10 cellular contexts compared by ENCODE assay signal in the genomic region with DNA sequence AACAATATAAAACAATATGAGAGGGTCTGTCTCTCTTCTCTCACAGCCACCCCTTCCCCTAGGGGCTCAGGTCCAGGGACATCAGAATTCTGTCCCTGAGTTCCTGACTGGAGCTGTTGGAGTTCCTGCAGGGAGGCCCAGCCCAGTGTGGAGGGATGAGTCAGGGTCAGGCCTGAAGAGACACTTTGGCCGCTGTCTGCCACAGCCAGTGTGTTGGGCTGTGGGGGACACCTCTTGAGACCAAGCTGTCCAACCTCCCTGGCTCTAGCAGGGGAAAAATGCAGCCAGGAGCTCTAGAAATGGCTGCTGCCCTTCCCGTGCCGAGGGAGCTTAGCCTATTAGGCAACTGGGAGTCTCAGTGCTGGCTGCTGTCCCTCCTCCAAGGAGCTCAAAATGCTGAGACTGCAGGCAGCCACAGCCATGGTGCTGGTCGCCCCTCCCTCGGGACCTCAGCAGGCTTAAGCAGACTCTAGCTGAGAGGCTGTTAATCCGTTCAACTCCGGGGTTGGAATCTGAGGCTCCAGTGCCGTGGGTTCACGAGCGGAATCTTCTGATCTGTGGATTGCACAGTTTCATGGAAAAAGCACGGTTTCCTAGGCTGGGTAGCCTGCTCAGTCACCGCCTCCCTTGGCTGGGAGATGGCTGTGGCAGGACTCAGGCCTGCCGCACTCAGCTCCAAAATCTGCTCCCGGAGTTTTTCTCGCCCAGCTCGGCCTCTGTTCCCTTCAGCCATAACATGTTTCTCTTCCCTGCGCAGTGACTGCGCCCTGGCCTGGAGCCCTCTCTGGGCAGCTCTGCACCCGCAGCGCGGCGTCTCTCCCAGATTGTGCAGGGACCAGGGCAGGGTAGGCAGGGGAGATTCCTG. TPM values are rescaled to one million over a fixed set of nuclear protein-coding genes. Genes with fewer than 3 reads are reported as not detected.
DNase-seq lines count a peak whose midpoint lies in the region; ATAC-seq and TF ChIP-seq lines count a peak whose summit lies in the region.
"Had no signal": no experiment of that assay in that cellular context is flagged by ENCODE, and none has a peak within 500 bp of the region (broad histone marks: within the 10 kb centered on the region; RNA-seq: fewer than 3 reads in every experiment).

No MANE protein-coding gene starts in this region.

- in situ Hi-C loops in G401 (cut with HindIII; ENCODE audit: low sequenced_read_pairs): no loop called here

- no peaks in the 10 kb centered on the region for H3K36me3 ChIP-seq in skeletal muscle tissue (ENCODE audit: control insufficient read depth in 3 of 3, insufficient read depth in 3 of 3, low read length in 3 of 3)
- H3K36me3 ChIP-seq: adrenal gland had no signal

- H3K9ac ChIP-seq in skeletal muscle tissue (ENCODE audit: low read depth in 1 of 3, low read length in 3 of 3): peak overlapping the region; percentile 70 to 85 (median 79)

- no peaks in the 10 kb centered on the region for H3K9me3 ChIP-seq in skeletal muscle tissue (ENCODE audit: control insufficient read depth in 3 of 3, low read length in 3 of 3)
- H3K9me3 ChIP-seq: adrenal gland had no signal

- no peak for ATAC-seq in SK-N-SH treated with all-trans-retinoic acid at 6 μM for 48 hours
- ATAC-seq in HG02678 (IDR thresholded peaks at IDR 0.05; ENCODE audit: unreplicated experiment): no peak

- H3K4me1 ChIP-seq in skeletal muscle tissue (ENCODE audit: control insufficient read depth in 3 of 3, insufficient read depth in 3 of 3, low read length in 3 of 3): peaks cover 10 to 12% (median 11%) of the 10 kb centered on the region in 3 donors

- H3K27me3 ChIP-seq in skeletal muscle tissue (ENCODE audit: control insufficient read depth in 3 of 3, insufficient read depth in 3 of 3, low read length in 3 of 3): no peaks in the 10 kb centered on the region
- H3K27me3 ChIP-seq: adrenal gland had no signal

- H3K4me3 ChIP-seq in skeletal muscle tissue (ENCODE audit: low read length in 3 of 3): peak overlapping the region; percentile 59 to 70 (median 67)
- H3K4me3 ChIP-seq: adrenal gland had no signal

- peak overlapping the region; percentile 75 for H3K27ac ChIP-seq in skeletal muscle tissue (ENCODE audit: low read depth, low read length)

- DNase-seq in G401 (ENCODE audit: low spot score) (peak; percentile 68), amniotic epithelial cell (ENCODE audit: low read depth) (peak; percentile 39), hypothalamus (lab: John Stamatoyannopoulos, UW) (peak in 37 of 51 donors; percentile 5 to 63 (median 34)), NCI-H1436 (lab: John Stamatoyannopoulos, UW) (no peak)
- DNase-seq in stimulated activated CD8-positive, alpha-beta memory T cell treated with anti-CD3 and anti-CD28 coated beads, Interleukin-4, amount 100 ng/mL, for 48 hours: no peak
- DNase-seq: adrenal gland, HCEC 1CT had no signal

TF ChIP-seq in SK-N-SH treated with all-trans-retinoic acid at 6 μM for 48 hours, 23 proteins besides CTCF, POLR2A, EP300 and RAD21:
- TF ChIP-seq ZFP3 (CRISPR knock-in tag; IDR thresholded peaks at IDR 0.05) (no peak), TOX (CRISPR knock-in tag; IDR thresholded peaks at IDR 0.05; ENCODE audit: borderline replicate concordance) (no peak), ZFP30 (CRISPR knock-in tag; IDR thresholded peaks at IDR 0.05) (no peak), ZNF565 (CRISPR knock-in tag; conservative IDR thresholded peaks at IDR 0.05; ENCODE audit: low read depth) (no peak), PPARA (CRISPR knock-in tag; IDR thresholded peaks at IDR 0.05; ENCODE audit: borderline replicate concordance) (no peak), ESRRG (CRISPR knock-in tag; IDR thresholded peaks at IDR 0.05) (no peak), BACH2 (CRISPR knock-in tag; IDR thresholded peaks at IDR 0.05; ENCODE audit: borderline replicate concordance) (no peak), SNAI2 (CRISPR knock-in tag; IDR thresholded peaks at IDR 0.05) (no peak), TCF4 (CRISPR knock-in tag; IDR thresholded peaks at IDR 0.05; ENCODE audit: borderline replicate concordance) (no peak), ZNF70 (CRISPR knock-in tag; IDR thresholded peaks at IDR 0.05) (no peak)
- TF ChIP-seq, protein P1, sequence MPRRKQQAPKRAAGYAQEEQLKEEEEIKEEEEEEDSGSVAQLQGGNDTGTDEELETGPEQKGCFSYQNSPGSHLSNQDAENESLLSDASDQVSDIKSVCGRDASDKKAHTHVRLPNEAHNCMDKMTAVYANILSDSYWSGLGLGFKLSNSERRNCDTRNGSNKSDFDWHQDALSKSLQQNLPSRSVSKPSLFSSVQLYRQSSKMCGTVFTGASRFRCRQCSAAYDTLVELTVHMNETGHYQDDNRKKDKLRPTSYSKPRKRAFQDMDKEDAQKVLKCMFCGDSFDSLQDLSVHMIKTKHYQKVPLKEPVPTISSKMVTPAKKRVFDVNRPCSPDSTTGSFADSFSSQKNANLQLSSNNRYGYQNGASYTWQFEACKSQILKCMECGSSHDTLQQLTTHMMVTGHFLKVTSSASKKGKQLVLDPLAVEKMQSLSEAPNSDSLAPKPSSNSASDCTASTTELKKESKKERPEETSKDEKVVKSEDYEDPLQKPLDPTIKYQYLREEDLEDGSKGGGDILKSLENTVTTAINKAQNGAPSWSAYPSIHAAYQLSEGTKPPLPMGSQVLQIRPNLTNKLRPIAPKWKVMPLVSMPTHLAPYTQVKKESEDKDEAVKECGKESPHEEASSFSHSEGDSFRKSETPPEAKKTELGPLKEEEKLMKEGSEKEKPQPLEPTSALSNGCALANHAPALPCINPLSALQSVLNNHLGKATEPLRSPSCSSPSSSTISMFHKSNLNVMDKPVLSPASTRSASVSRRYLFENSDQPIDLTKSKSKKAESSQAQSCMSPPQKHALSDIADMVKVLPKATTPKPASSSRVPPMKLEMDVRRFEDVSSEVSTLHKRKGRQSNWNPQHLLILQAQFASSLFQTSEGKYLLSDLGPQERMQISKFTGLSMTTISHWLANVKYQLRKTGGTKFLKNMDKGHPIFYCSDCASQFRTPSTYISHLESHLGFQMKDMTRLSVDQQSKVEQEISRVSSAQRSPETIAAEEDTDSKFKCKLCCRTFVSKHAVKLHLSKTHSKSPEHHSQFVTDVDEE (CRISPR knock-in tag; IDR thresholded peaks at IDR 0.05): no peak
- TF ChIP-seq, protein P2, sequence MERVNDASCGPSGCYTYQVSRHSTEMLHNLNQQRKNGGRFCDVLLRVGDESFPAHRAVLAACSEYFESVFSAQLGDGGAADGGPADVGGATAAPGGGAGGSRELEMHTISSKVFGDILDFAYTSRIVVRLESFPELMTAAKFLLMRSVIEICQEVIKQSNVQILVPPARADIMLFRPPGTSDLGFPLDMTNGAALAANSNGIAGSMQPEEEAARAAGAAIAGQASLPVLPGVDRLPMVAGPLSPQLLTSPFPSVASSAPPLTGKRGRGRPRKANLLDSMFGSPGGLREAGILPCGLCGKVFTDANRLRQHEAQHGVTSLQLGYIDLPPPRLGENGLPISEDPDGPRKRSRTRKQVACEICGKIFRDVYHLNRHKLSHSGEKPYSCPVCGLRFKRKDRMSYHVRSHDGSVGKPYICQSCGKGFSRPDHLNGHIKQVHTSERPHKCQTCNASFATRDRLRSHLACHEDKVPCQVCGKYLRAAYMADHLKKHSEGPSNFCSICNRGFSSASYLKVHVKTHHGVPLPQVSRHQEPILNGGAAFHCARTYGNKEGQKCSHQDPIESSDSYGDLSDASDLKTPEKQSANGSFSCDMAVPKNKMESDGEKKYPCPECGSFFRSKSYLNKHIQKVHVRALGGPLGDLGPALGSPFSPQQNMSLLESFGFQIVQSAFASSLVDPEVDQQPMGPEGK (CRISPR knock-in tag; IDR thresholded peaks at IDR 0.05; ENCODE audit: borderline replicate concordance): no peak
- TF ChIP-seq, protein P3, sequence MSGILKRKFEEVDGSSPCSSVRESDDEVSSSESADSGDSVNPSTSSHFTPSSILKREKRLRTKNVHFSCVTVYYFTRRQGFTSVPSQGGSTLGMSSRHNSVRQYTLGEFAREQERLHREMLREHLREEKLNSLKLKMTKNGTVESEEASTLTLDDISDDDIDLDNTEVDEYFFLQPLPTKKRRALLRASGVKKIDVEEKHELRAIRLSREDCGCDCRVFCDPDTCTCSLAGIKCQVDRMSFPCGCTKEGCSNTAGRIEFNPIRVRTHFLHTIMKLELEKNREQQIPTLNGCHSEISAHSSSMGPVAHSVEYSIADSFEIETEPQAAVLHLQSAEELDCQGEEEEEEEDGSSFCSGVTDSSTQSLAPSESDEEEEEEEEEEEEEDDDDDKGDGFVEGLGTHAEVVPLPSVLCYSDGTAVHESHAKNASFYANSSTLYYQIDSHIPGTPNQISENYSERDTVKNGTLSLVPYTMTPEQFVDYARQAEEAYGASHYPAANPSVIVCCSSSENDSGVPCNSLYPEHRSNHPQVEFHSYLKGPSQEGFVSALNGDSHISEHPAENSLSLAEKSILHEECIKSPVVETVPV (CRISPR knock-in tag; IDR thresholded peaks at IDR 0.05): no peak
- TF ChIP-seq, protein P4, sequence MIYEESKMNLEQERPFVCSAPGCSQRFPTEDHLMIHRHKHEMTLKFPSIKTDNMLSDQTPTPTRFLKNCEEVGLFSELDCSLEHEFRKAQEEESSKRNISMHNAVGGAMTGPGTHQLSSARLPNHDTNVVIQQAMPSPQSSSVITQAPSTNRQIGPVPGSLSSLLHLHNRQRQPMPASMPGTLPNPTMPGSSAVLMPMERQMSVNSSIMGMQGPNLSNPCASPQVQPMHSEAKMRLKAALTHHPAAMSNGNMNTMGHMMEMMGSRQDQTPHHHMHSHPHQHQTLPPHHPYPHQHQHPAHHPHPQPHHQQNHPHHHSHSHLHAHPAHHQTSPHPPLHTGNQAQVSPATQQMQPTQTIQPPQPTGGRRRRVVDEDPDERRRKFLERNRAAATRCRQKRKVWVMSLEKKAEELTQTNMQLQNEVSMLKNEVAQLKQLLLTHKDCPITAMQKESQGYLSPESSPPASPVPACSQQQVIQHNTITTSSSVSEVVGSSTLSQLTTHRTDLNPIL (CRISPR knock-in tag; IDR thresholded peaks at IDR 0.05; ENCODE audit: low read depth): no peak
- TF ChIP-seq, protein P5, sequence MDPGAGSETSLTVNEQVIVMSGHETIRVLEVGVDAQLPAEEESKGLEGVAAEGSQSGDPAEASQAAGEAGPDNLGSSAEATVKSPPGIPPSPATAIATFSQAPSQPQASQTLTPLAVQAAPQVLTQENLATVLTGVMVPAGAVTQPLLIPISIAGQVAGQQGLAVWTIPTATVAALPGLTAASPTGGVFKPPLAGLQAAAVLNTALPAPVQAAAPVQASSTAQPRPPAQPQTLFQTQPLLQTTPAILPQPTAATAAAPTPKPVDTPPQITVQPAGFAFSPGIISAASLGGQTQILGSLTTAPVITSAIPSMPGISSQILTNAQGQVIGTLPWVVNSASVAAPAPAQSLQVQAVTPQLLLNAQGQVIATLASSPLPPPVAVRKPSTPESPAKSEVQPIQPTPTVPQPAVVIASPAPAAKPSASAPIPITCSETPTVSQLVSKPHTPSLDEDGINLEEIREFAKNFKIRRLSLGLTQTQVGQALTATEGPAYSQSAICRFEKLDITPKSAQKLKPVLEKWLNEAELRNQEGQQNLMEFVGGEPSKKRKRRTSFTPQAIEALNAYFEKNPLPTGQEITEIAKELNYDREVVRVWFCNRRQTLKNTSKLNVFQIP (CRISPR knock-in tag; IDR thresholded peaks at IDR 0.05; ENCODE audit: borderline replicate concordance, low read depth): no peak

RNA-seq across cellular contexts. Expression of gene ZNF626, which starts 3.8 kb away (rescaled TPM):
- 1.2 and 2.5 TPM in 2 replicates for total RNA-seq in G401 (2014; rRNA removed; shearing (Covaris generic))
- total RNA-seq in skeletal muscle tissue: 11.5 TPM

Comparison
In these comparisons a context has a peak if more than half of its experiments do, and no peak if none do; other contexts are left out.
1. DNase-seq: peak in G401 (single experiment), amniotic epithelial cell (single experiment) and hypothalamus (37 of 51); none in stimulated activated CD8-positive, alpha-beta memory T cell treated with anti-CD3 and anti-CD28 coated beads, Interleukin-4, amount 100 ng/mL, for 48 hours (single experiment) and NCI-H1436 (single experiment).